ENCODE assay signal across 1 cellular context in genomic region chr7:116579835-116580234, GRCh38.
TF ChIP-seq lines count a peak whose summit lies in the region.

No MANE protein-coding gene starts in this region.

TF ChIP-seq in A549, 52 proteins besides CTCF, POLR2A, EP300 and RAD21 (continued from another document):
- TF ChIP-seq ELK1 (IDR thresholded peaks at IDR 0.05; ENCODE audit: low read depth, low read length) (no peak), ZSCAN20 (CRISPR knock-in tag; IDR thresholded peaks at IDR 0.05) (no peak), RCOR1 (IDR thresholded peaks at IDR 0.05; ENCODE audit: low read depth, low read length) (no peak)
TF ChIP-seq in A549: peak in this region for 0.
